ENCODE assay signal across 1 cellular context in the genomic region with DNA sequence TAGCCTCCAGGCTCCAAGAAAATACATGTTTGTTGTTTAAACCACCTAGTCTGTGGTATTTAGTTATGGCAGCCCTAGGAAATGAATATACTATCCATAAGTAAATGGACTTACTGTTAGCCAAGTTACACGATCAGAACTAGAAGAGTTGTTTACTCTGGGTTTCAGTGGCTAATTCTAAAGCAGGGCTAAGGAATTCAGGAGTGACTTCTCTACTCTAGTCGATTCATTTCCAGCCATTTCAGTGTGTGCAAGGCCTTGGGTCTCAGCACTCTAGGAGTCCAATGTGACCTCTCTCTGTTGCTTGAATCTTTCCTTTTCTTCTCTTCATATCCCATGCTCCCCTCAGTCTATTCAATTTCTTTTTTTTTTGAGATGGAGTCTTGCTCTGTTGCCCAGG.
TF ChIP-seq lines count a peak whose summit lies in the region.

No MANE protein-coding gene starts in this region.

TF ChIP-seq in HEK293, 187 proteins besides CTCF, POLR2A, EP300 and RAD21 (continued from another document):
- TF ChIP-seq, protein P1, sequence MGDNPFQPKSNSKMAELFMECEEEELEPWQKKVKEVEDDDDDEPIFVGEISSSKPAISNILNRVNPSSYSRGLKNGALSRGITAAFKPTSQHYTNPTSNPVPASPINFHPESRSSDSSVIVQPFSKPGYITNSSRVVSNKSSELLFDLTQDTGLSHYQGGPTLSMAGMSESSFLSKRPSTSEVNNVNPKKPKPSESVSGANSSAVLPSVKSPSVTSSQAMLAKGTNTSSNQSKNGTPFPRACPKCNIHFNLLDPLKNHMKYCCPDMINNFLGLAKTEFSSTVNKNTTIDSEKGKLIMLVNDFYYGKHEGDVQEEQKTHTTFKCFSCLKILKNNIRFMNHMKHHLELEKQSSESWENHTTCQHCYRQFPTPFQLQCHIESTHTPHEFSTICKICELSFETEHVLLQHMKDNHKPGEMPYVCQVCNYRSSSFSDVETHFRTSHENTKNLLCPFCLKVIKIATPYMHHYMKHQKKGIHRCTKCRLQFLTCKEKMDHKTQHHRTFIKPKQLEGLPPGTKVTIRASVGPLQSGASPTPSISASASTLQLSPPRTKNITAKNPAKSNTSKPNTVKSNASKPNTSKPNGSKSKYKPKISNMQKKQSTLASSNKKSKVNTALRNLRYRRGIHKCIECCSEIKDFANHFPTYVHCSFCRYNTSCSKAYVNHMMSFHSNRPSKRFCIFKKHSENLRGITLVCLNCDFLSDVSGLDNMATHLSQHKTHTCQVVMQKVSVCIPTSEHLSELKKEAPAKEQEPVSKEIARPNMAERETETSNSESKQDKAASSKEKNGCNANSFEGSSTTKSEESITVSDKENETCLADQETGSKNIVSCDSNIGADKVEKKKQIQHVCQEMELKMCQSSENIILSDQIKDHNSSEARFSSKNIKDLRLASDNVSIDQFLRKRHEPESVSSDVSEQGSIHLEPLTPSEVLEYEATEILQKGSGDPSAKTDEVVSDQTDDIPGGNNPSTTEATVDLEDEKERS (tag by site-specific recombination; IDR thresholded peaks at IDR 0.05) = no peak
- TF ChIP-seq, protein P2, sequence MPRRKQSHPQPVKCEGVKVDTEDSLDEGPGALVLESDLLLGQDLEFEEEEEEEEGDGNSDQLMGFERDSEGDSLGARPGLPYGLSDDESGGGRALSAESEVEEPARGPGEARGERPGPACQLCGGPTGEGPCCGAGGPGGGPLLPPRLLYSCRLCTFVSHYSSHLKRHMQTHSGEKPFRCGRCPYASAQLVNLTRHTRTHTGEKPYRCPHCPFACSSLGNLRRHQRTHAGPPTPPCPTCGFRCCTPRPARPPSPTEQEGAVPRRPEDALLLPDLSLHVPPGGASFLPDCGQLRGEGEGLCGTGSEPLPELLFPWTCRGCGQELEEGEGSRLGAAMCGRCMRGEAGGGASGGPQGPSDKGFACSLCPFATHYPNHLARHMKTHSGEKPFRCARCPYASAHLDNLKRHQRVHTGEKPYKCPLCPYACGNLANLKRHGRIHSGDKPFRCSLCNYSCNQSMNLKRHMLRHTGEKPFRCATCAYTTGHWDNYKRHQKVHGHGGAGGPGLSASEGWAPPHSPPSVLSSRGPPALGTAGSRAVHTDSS (tag by site-specific recombination; IDR thresholded peaks at IDR 0.05) = no peak
- no peak for TF ChIP-seq BCL11B (tag by site-specific recombination; IDR thresholded peaks at IDR 0.05; ENCODE audit: low read depth)
- TF ChIP-seq ZNF121 (tag by site-specific recombination; IDR thresholded peaks at IDR 0.05) = 0 out of 2 replicates have a peak, but pooled peaks have one; percentile 16
TF ChIP-seq in HEK293: peak in this region for 1.
